ENCODE assay signal across 11 cellular contexts in genomic region chr10:130686680-130687300, GRCh38.
A peak's percentile ranks its signal among the peaks of the same experiment; 100 is the strongest.
DNase-seq lines count a peak whose midpoint lies in the region; TF ChIP-seq lines count a peak whose summit lies in the region.
"Had no signal": no experiment of that assay in that cellular context is flagged by ENCODE, and none has a peak within 500 bp of the region (broad histone marks: within the 10 kb centered on the region; RNA-seq: fewer than 3 reads in every experiment).

No MANE protein-coding gene starts in this region.

- no peak for TF ChIP-seq POLR2A in prostate gland (IDR thresholded peaks at IDR 0.05)

- no peaks in the 10 kb centered on the region for H3K36me3 ChIP-seq in prostate gland

- H3K4me1 ChIP-seq in prostate gland (replicated peaks): no peaks in the 10 kb centered on the region

- WGBS in prostate gland: 22% methylated on average over 6 of the region's 6 CpGs

- H3K27me3 ChIP-seq in dorsolateral prefrontal cortex (peaks cover 0 to 4% (median 0%) of the 10 kb centered on the region in 45 donors), prostate gland (replicated peaks; ENCODE audit: insufficient read depth) (no peaks in the 10 kb centered on the region)

- no peak overlapping the region for H3K4me3 ChIP-seq in dorsolateral prefrontal cortex
- H3K4me3 ChIP-seq in prostate gland: no peak overlapping the region

- no peaks in the 10 kb centered on the region for H3K9me3 ChIP-seq in prostate gland

- H3K27ac ChIP-seq in dorsolateral prefrontal cortex (no peak overlapping the region), prostate gland (no peak overlapping the region)

- intact Hi-C loops in dorsolateral prefrontal cortex (cut with DNase I): no loop called here
- intact Hi-C loops in prostate gland (cut with DNase I): no loop called here

- DNase-seq in DMS79 treated with DMSO at 0.1 percent for 48 hours (lab: John Stamatoyannopoulos, UW) (peak; percentile 4), DMS79 (lab: John Stamatoyannopoulos, UW) (no peak), NCI-H526 (lab: John Stamatoyannopoulos, UW) (peak; percentile 54 to 67), dorsolateral prefrontal cortex (peak in 1 of 10 donors; percentile 12), prostate gland (ENCODE audit: low spot score) (no peak), T-helper 1 cell (no peak), HuH-7.5 (ENCODE audit: low spot score) (no peak)
- DNase-seq in effector CD4-positive, alpha-beta T cell: no peak
- DNase-seq: activated T-cell treated with anti-CD3 and anti-CD28 coated beads, Interleukin-2, amount 50 U/mL, for 1 hour; cerebellar nuclear complex; MV-4-11 had no signal

- peak in 35 of 56 donors; percentile 10 to 47 (median 30) for TF ChIP-seq CTCF in dorsolateral prefrontal cortex (IDR thresholded peaks at IDR 0.05 in 54 of 56, conservative IDR thresholded peaks at IDR 0.05 in 2 of 56; ENCODE audit: low read depth in 1 of 56, partially characterized antibody in 56 of 56)
- peak in 3 of 4 experiments; percentile 25 to 55 (median 48) for TF ChIP-seq CTCF in prostate gland (IDR thresholded peaks at IDR 0.05)

Comparison
In these comparisons a context has a peak if more than half of its experiments do, and no peak if none do; other contexts are left out.
1. DNase-seq: peak in DMS79 treated with DMSO at 0.1 percent for 48 hours (single experiment) and NCI-H526 (2 of 2); none in DMS79 (single experiment), prostate gland (single experiment), effector CD4-positive, alpha-beta T cell (single experiment), T-helper 1 cell (0 of 5) and HuH-7.5 (single experiment).